Comparison of ENCODE assay signal across 1 cellular context in the genomic region with DNA sequence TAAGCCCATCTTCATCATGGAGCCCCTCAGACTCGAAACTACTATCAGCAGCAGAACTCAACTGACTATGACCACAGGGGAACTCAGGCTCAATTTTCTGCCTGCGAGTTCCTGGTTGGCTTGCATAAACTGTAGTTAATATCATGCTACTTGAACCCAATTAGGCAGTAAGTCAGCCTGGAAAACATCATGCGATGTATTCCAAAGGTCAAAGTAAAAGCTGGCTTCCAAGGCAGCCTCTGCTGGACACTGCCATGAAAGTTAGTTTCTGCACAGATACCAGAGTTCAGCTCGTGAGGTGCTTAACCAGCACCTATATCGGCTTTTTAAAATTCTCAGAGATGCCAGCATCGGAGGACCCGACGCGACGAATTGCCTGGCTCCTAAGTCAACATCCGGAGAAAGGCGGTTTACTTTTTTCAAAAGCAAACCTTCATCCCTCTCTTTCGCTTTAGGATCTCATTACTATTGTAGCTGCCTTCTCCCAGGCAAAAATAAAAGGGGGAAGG.
TF ChIP-seq lines count a peak whose summit lies in the region.

No MANE protein-coding gene starts in this region.

TF ChIP-seq in IMR-90, 13 proteins besides CTCF, POLR2A, EP300 and RAD21 (continued from another document):
- TF ChIP-seq, protein P1, sequence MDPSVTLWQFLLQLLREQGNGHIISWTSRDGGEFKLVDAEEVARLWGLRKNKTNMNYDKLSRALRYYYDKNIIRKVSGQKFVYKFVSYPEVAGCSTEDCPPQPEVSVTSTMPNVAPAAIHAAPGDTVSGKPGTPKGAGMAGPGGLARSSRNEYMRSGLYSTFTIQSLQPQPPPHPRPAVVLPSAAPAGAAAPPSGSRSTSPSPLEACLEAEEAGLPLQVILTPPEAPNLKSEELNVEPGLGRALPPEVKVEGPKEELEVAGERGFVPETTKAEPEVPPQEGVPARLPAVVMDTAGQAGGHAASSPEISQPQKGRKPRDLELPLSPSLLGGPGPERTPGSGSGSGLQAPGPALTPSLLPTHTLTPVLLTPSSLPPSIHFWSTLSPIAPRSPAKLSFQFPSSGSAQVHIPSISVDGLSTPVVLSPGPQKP (IDR thresholded peaks at IDR 0.05; ENCODE audit: borderline replicate concordance, low read depth, low read length) = no peak
- TF ChIP-seq MAFK (IDR thresholded peaks at IDR 0.05; ENCODE audit: low read depth, low read length) (no peak), MXI1 (IDR thresholded peaks at IDR 0.05; ENCODE audit: borderline replicate concordance, low read depth, low read length) (no peak), CHD1 (IDR thresholded peaks at IDR 0.05; ENCODE audit: low read depth, low read length) (no peak), RFX5 (IDR thresholded peaks at IDR 0.05; ENCODE audit: low read depth, low read length) (no peak)
- TF ChIP-seq, protein P2, sequence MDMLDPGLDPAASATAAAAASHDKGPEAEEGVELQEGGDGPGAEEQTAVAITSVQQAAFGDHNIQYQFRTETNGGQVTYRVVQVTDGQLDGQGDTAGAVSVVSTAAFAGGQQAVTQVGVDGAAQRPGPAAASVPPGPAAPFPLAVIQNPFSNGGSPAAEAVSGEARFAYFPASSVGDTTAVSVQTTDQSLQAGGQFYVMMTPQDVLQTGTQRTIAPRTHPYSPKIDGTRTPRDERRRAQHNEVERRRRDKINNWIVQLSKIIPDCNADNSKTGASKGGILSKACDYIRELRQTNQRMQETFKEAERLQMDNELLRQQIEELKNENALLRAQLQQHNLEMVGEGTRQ (IDR thresholded peaks at IDR 0.05; ENCODE audit: low read depth, low read length) = no peak
TF ChIP-seq in IMR-90: peak in this region for 0.
